14 cellular contexts compared by ENCODE assay signal in genomic region chr2:187544371-187545080, GRCh38. TPM values are rescaled to one million over a fixed set of nuclear protein-coding genes. Genes with fewer than 3 reads are reported as not detected.
DNase-seq lines count a peak whose midpoint lies in the region; ATAC-seq and TF ChIP-seq lines count a peak whose summit lies in the region.
"Had no signal": no experiment of that assay in that cellular context is flagged by ENCODE, and none has a peak within 500 bp of the region (broad histone marks: within the 10 kb centered on the region; RNA-seq: fewer than 3 reads in every experiment).

No MANE protein-coding gene starts in this region.

- H3K4me3 ChIP-seq in mammary epithelial cell (replicated peaks in 1 of 3; ENCODE audit: insufficient read depth in 1 of 3, low read depth in 2 of 3, low read length in 3 of 3) (no peak overlapping the region), fibroblast of the aortic adventitia (ENCODE audit: low read depth, low read length) (no peak overlapping the region)
- H3K4me3 ChIP-seq: MG63 had no signal

- no peak overlapping the region for H3K4me2 ChIP-seq in mammary epithelial cell (ENCODE audit: insufficient read depth, low read depth, low read length)

- in situ Hi-C loops in mammary epithelial cell (cut with MboI; ENCODE audit: low sequenced_read_pairs in 2 of 2): no loop called here

- H3K36me3 Mint-ChIP-seq in MCF 10A (ENCODE audit: insufficient read depth, unreplicated experiment): peaks cover 22% of the 10 kb centered on the region
- peaks cover 6% of the 10 kb centered on the region for H3K36me3 Mint-ChIP-seq in mesothelial cell of epicardium

- BruUV-seq in MCF 10A (replicated peaks; lab: Mats Ljungman, UMichigan) (no TSS peak), mammary epithelial cell (replicated peaks; lab: Mats Ljungman, UMichigan) (no TSS peak)

- no peak overlapping the region for H2AFZ ChIP-seq in mammary epithelial cell (ENCODE audit: low read depth, low read length)

- no peaks in the 10 kb centered on the region for H3K36me3 ChIP-seq in mammary epithelial cell (ENCODE audit: insufficient read depth, low read length)

- no peaks in the 10 kb centered on the region for H3K27me3 Mint-ChIP-seq in MCF 10A (ENCODE audit: insufficient read depth, unreplicated experiment)
- no peaks in the 10 kb centered on the region for H3K27me3 Mint-ChIP-seq in mesothelial cell of epicardium (ENCODE audit: low read depth)

- CTCF ChIA-PET in MCF 10A (lab: Yijun Ruan, JAX): interaction anchor here (0.7 to 2.0 kb wide), 6 partner anchors 10 to 563 kb away, joined by 3 to 10 read pairs (median 4); no protein-coding TSS in a partner anchor
- CTCF ChIA-PET in mammary epithelial cell (lab: Charles Lee; ENCODE audit: low non-redundant PET): no interaction called here

- no peaks in the 10 kb centered on the region for H3K9me3 ChIP-seq in mammary epithelial cell (replicated peaks; ENCODE audit: insufficient read depth, low read length)
- H3K9me3 ChIP-seq: MG63 had no signal

- H3K27me3 ChIP-seq in mammary epithelial cell (ENCODE audit: insufficient read depth, low read length): no peaks in the 10 kb centered on the region
- H3K27me3 ChIP-seq: MG63 had no signal

- ATAC-seq in HG03175 (IDR thresholded peaks at IDR 0.05; ENCODE audit: unreplicated experiment) (no peak), GM21360 (IDR thresholded peaks at IDR 0.05; ENCODE audit: unreplicated experiment) (no peak)

- dilution Hi-C loops in mammary epithelial cell (cut with HindIII; ENCODE audit: low sequenced_read_pairs): no loop called here

- 94% methylated on average over 16 of the region's 16 CpGs for WGBS in mammary epithelial cell (ENCODE audit: low coverage, missing lambda C conversion rate)

- intact Hi-C loops in MCF 10A (cut with micrococcal nuclease) (no loop called here), mammary epithelial cell (cut with micrococcal nuclease) (no loop called here)

- H3K4me1 Mint-ChIP-seq in MCF 10A (ENCODE audit: insufficient read depth, unreplicated experiment): peaks cover 52% of the 10 kb centered on the region
- H3K4me1 Mint-ChIP-seq in mesothelial cell of epicardium: peaks cover 72% of the 10 kb centered on the region

- POLR2A ChIA-PET in MCF 10A (lab: Yijun Ruan, JAX): interaction anchor here (0.5 to 8.6 kb wide), 8 partner anchors 10 to 1879 kb away, joined by 3 to 73 read pairs (median 4); partner anchors contain the start of gene TFPI

- no peaks in the 10 kb centered on the region for H3K79me2 ChIP-seq in mammary epithelial cell (ENCODE audit: insufficient read depth, low read length)

- H4K20me1 ChIP-seq in mammary epithelial cell (ENCODE audit: insufficient read depth, low read length): no peaks in the 10 kb centered on the region

- DNase-seq in MCF 10A (ENCODE audit: unreplicated experiment) (peak; percentile 82), mammary epithelial cell (no peak), fibroblast of the aortic adventitia (ENCODE audit: low read depth) (peak; percentile 58), mesothelial cell of epicardium (ENCODE audit: low spot score in 2 of 2, unreplicated experiment in 2 of 2) (no peak), T-helper 1 cell (no peak), NCI-H2171 treated with DMSO at 0.1 percent for 48 hours (lab: John Stamatoyannopoulos, UW) (no peak)
- DNase-seq: 8988T; activated CD4-positive, alpha-beta T cell treated with anti-CD3 and anti-CD28 coated beads, Interleukin-2, amount 50 U/mL, for 4 hours; activated effector memory CD4-positive, alpha-beta T cell treated with anti-CD3 and anti-CD28 coated beads, Interleukin-2, amount 50 U/mL, for 16 hours; MG63; NCI-H2227 treated with DMSO at 0.1 percent for 48 hours had no signal

- no peak for TF ChIP-seq CTCF in MCF 10A (IDR thresholded peaks at IDR 0.05; ENCODE audit: unreplicated experiment)
- no peak for TF ChIP-seq CTCF in mammary epithelial cell (conservative IDR thresholded peaks at IDR 0.05 in 1 of 2, IDR thresholded peaks at IDR 0.05 in 1 of 2; ENCODE audit: extremely low read depth in 1 of 2, insufficient read depth in 1 of 2, low read depth in 1 of 2, low read length in 2 of 2)
- TF ChIP-seq CTCF in fibroblast of the aortic adventitia (IDR thresholded peaks at IDR 0.05; ENCODE audit: insufficient read depth, low read length): no peak
- no peak for TF ChIP-seq CTCF in mesothelial cell of epicardium (IDR thresholded peaks at IDR 0.05; ENCODE audit: unreplicated experiment)

- H3K27ac Mint-ChIP-seq in MCF 10A (ENCODE audit: low read depth, unreplicated experiment) (peak overlapping the region; percentile 94), mesothelial cell of epicardium (peak overlapping the region; percentile 88)
- H3K27ac Mint-ChIP-seq: T-helper 2 cell treated with Interferon-gamma antibody and Interleukin-4, amounts not matched to agents 5 μg/mL and 100 μg/mL, for 36 hours had no signal

- H3K9me3 Mint-ChIP-seq in MCF 10A (ENCODE audit: unreplicated experiment) (no peaks in the 10 kb centered on the region), mesothelial cell of epicardium (no peaks in the 10 kb centered on the region)
- H3K9me3 Mint-ChIP-seq: T-helper 2 cell treated with Interferon-gamma antibody and Interleukin-4, amounts not matched to agents 5 μg/mL and 100 μg/mL, for 36 hours had no signal

- H3K4me3 Mint-ChIP-seq in MCF 10A (ENCODE audit: unreplicated experiment) (peak overlapping the region; percentile 53), mesothelial cell of epicardium (peak overlapping the region; percentile 22)
- H3K4me3 Mint-ChIP-seq: T-helper 2 cell treated with Interferon-gamma antibody and Interleukin-4, amounts not matched to agents 5 μg/mL and 100 μg/mL, for 36 hours had no signal

- peaks cover 23% of the 10 kb centered on the region for H3K4me1 ChIP-seq in mammary epithelial cell (ENCODE audit: insufficient read depth, low read length)

- H3K9ac ChIP-seq in mammary epithelial cell (ENCODE audit: insufficient read depth, low read length): no peak overlapping the region

- no peak overlapping the region for H3K27ac ChIP-seq in mammary epithelial cell (ENCODE audit: insufficient read depth, low read depth, low read length)

RNA-seq across cellular contexts. Expression of gene TFPI, which starts 9.7 kb away (rescaled TPM):
- total RNA-seq in MCF 10A (2022): 67.4 and 71.1 TPM in 2 replicates
- total RNA-seq in mammary epithelial cell: under 1 TPM in 1 of 2 donors, not detected in 1; 0.33 TPM
- polyA plus RNA-seq in mammary epithelial cell: 0.50 TPM
- not detected for polyA minus RNA-seq in mammary epithelial cell
- 72.5 and 596 TPM in 2 replicates for total RNA-seq in fibroblast of the aortic adventitia (ENCODE audit: low replicate concordance)
- 80.0 to 89.7 TPM (median 87.9 TPM) in 3 replicates for total RNA-seq in mesothelial cell of epicardium

Comparison
In these comparisons a context has a peak if more than half of its experiments do, and no peak if none do; other contexts are left out.
1. DNase-seq: peak in MCF 10A (single experiment) and fibroblast of the aortic adventitia (single experiment); none in mammary epithelial cell (single experiment), mesothelial cell of epicardium (0 of 2), T-helper 1 cell (0 of 5) and NCI-H2171 treated with DMSO at 0.1 percent for 48 hours (single experiment).
2. RNA of gene TFPI, which starts 9.7 kb away (total RNA-seq): 72.5 to 596 TPM in fibroblast of the aortic adventitia, 80.0 to 89.7 TPM in mesothelial cell of epicardium and 67.4 to 71.1 TPM in MCF 10A; 0.33 TPM in mammary epithelial cell; every median in the first group is over 10 times any median in the second.